ENCODE assay signal across 8 cellular contexts in genomic region chr3:58432905-58433304, GRCh38. TPM values are rescaled to one million over a fixed set of nuclear protein-coding genes. Genes with fewer than 3 reads are reported as not detected.
DNase-seq lines count a peak whose midpoint lies in the region; ATAC-seq and TF ChIP-seq lines count a peak whose summit lies in the region.

No MANE protein-coding gene starts in this region.

- H3K36me3 ChIP-seq in adipocyte (ENCODE audit: control insufficient read depth, insufficient read depth, low read length, severe bottlenecking): peaks cover 41% of the 10 kb centered on the region
- no peaks in the 10 kb centered on the region for H3K36me3 ChIP-seq in testis (ENCODE audit: low read depth, missing control alignments)

- no peaks in the 10 kb centered on the region for H3K9me3 Mint-ChIP-seq in activated CD4-positive, alpha-beta T cell treated with anti-CD3 and anti-CD28 coated beads for 36 hours (ENCODE audit: low read depth)

- TF ChIP-seq CTCF in testis (IDR thresholded peaks at IDR 0.05): no peak

- H3K9ac ChIP-seq in adipocyte (ENCODE audit: low read length): peak overlapping the region; percentile 94

- no peak for TF ChIP-seq POLR2A in testis (IDR thresholded peaks at IDR 0.05)

- WGBS in testis, 2 donors: 30 to 41% methylated on average over 6 of the region's 6 CpGs

- ATAC-seq in activated CD4-positive, alpha-beta T cell treated with anti-CD3 and anti-CD28 coated beads for 36 hours: no peak
- ATAC-seq in HG02852 (IDR thresholded peaks at IDR 0.05; ENCODE audit: unreplicated experiment): no peak
- no peak for ATAC-seq in HG03521 (IDR thresholded peaks at IDR 0.05; ENCODE audit: unreplicated experiment)

- peaks cover 33% of the 10 kb centered on the region for H3K4me1 ChIP-seq in adipocyte (ENCODE audit: control insufficient read depth, insufficient read depth, low read length)
- H3K4me1 ChIP-seq in testis: peaks cover 16% of the 10 kb centered on the region

- H3K9me3 ChIP-seq in adipocyte (ENCODE audit: control insufficient read depth, low read length): no peaks in the 10 kb centered on the region
- no peaks in the 10 kb centered on the region for H3K9me3 ChIP-seq in testis

- peak overlapping the region; percentile 85 for H3K4me3 Mint-ChIP-seq in activated CD4-positive, alpha-beta T cell treated with anti-CD3 and anti-CD28 coated beads for 36 hours

- H3K4me3 ChIP-seq in adipocyte (ENCODE audit: low read length) (peak overlapping the region; percentile 86), testis (peak overlapping the region; percentile 78 to 85)

- H3K27ac ChIP-seq in layer of hippocampus (ENCODE audit: low read depth, low read length): peak overlapping the region; percentile 99
- H3K27ac ChIP-seq in testis: peak overlapping the region; percentile 86 to 95

- H3K27me3 ChIP-seq in adipocyte (replicated peaks; ENCODE audit: control insufficient read depth, insufficient read depth, low read length): no peaks in the 10 kb centered on the region
- no peaks in the 10 kb centered on the region for H3K27me3 ChIP-seq in layer of hippocampus (ENCODE audit: control insufficient read depth, insufficient read depth, low read length)
- H3K27me3 ChIP-seq in testis: no peaks in the 10 kb centered on the region

- DNase-seq in activated CD4-positive, alpha-beta T cell treated with anti-CD3 and anti-CD28 coated beads for 36 hours: no peak
- DNase-seq in activated CD4-positive, alpha-beta T cell treated with anti-CD3 and anti-CD28 coated beads for 48 hours: no peak
- DNase-seq in adipocyte (ENCODE audit: low read depth) (no peak), testis (no peak), COR-L47 (lab: John Stamatoyannopoulos, UW) (no peak)

- intact Hi-C loops in activated CD4-positive, alpha-beta T cell treated with anti-CD3 and anti-CD28 coated beads for 36 hours (cut with DNase I, micrococcal nuclease): loop anchor here (1.0 to 10.0 kb wide), 15 partner anchors 30 to 876 kb away; partner anchors contain the start of genes KCTD6 (in 2 of the 2), ABHD6 (in 1 of the 2), ARF4 (in 1 of the 2) and FLNB (in 1 of the 2)
- intact Hi-C loops in testis (cut with DNase I; ENCODE audit: low total_unique reads): no loop called here

- H3K36me3 Mint-ChIP-seq in activated CD4-positive, alpha-beta T cell treated with anti-CD3 and anti-CD28 coated beads for 36 hours (ENCODE audit: low read depth): peaks cover 27% of the 10 kb centered on the region

- peaks cover 24% of the 10 kb centered on the region for H3K4me1 Mint-ChIP-seq in activated CD4-positive, alpha-beta T cell treated with anti-CD3 and anti-CD28 coated beads for 36 hours

- POLR2A ChIA-PET in activated CD4-positive, alpha-beta T cell treated with anti-CD3 and anti-CD28 coated beads for 36 hours (lab: Charles Lee): interaction anchor here (0.6 to 1.1 kb wide), 4 partner anchors 9 to 39 kb away, joined by 3 to 4 read pairs (median 4); no protein-coding TSS in a partner anchor

- CTCF ChIA-PET in activated CD4-positive, alpha-beta T cell treated with anti-CD3 and anti-CD28 coated beads for 36 hours (lab: Charles Lee): interaction anchor here (1.5 kb wide), 2 partner anchors 31 to 127 kb away, joined by 4 to 8 read pairs; partner anchors contain the start of genes HTD2 and RPP14

- H3K27me3 Mint-ChIP-seq in activated CD4-positive, alpha-beta T cell treated with anti-CD3 and anti-CD28 coated beads for 36 hours: no peaks in the 10 kb centered on the region

- H3K27ac Mint-ChIP-seq in activated CD4-positive, alpha-beta T cell treated with anti-CD3 and anti-CD28 coated beads for 36 hours: peak overlapping the region; percentile 96

RNA-seq across cellular contexts. Expression of gene PDHB, which starts 0.7 kb away (rescaled TPM):
- total RNA-seq in activated CD4-positive, alpha-beta T cell treated with anti-CD3 and anti-CD28 coated beads for 36 hours: 10 to 100 TPM; 42.7 to 50.7 TPM
- 100 to 1,000 TPM in 1 of 2 donors, 10 to 100 TPM in 1; 98.0 to 126 TPM for total RNA-seq in testis
- 94.0 TPM for polyA plus RNA-seq in testis (ENCODE audit: insufficient read depth, low read depth, low replicate concordance)

RNA-seq across cellular contexts. Expression of gene KCTD6, which starts 59.0 kb away (rescaled TPM):
- total RNA-seq in activated CD4-positive, alpha-beta T cell treated with anti-CD3 and anti-CD28 coated beads for 36 hours: 1 to 10 TPM; 7.1 to 7.9 TPM
- total RNA-seq in testis: 10 to 100 TPM; 14.9 to 19.8 TPM
- 9.5 TPM for polyA plus RNA-seq in testis (ENCODE audit: insufficient read depth, low read depth, low replicate concordance)
